Comparison of ENCODE assay signal across 8 cellular contexts in the genomic region with DNA sequence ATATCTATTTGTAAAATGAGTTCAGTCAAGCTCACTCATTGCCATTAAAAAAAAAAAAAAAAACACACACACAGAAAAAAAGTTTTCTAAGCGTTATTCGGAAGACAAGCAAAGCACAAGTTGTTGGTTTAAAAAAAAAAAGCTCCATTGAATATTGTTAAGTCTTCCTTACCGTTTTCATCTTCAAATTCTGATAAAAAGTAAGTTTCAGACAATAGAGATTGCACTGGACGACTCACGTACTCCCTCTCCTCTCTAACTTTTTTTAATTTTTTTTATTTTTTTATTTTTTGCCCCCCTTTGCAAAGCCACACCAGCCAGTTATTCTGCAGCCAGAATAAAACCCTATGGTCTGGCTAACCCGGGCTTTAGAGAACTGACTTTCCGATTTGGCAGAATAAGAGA. TPM values are rescaled to one million over a fixed set of nuclear protein-coding genes. Genes with fewer than 3 reads are reported as not detected.
A peak's percentile ranks its signal among the peaks of the same experiment; 100 is the strongest.
DNase-seq lines count a peak whose midpoint lies in the region; ATAC-seq and TF ChIP-seq lines count a peak whose summit lies in the region.

No MANE protein-coding gene starts in this region.

- H3K4me1 ChIP-seq in mammary epithelial cell (ENCODE audit: insufficient read depth, low read length) (peaks cover 9% of the 10 kb centered on the region), mucosa of rectum (ENCODE audit: control insufficient read depth in 2 of 2, insufficient read depth in 2 of 2, low read length in 2 of 2) (peaks cover 7% of the 10 kb centered on the region in 2 donors)

- H3K9me3 ChIP-seq in mammary epithelial cell (replicated peaks; ENCODE audit: insufficient read depth, low read length) (no peaks in the 10 kb centered on the region), mucosa of rectum (ENCODE audit: control insufficient read depth in 2 of 2, low read length in 2 of 2) (no peaks in the 10 kb centered on the region)

- dilution Hi-C loops in mammary epithelial cell (cut with HindIII; ENCODE audit: low sequenced_read_pairs) = loop anchor here (5.0 kb wide), 2 partner anchors 329 to 669 kb away; no protein-coding TSS in a partner anchor

- H3K79me2 ChIP-seq in mammary epithelial cell (ENCODE audit: insufficient read depth, low read length) = peaks cover 52% of the 10 kb centered on the region

- peak; percentile 9 for ATAC-seq in HG03378 (IDR thresholded peaks at IDR 0.05; ENCODE audit: unreplicated experiment)

- BruUV-seq in mammary epithelial cell (replicated peaks; lab: Mats Ljungman, UMichigan) = TSS peak; percentile 25

- intact Hi-C loops in mammary epithelial cell (cut with micrococcal nuclease) = loop anchor here (5.0 to 10.0 kb wide), 4 partner anchors 289 to 1336 kb away; no protein-coding TSS in a partner anchor

- H2AFZ ChIP-seq in mammary epithelial cell (ENCODE audit: low read depth, low read length) = peak overlapping the region; percentile 90

- no peaks in the 10 kb centered on the region for H3K36me3 ChIP-seq in mammary epithelial cell (ENCODE audit: insufficient read depth, low read length)
- H3K36me3 ChIP-seq in mucosa of rectum (ENCODE audit: control insufficient read depth in 2 of 2, insufficient read depth in 2 of 2, low read length in 2 of 2) = no peaks in the 10 kb centered on the region

- peak overlapping the region; percentile 54 to 88 (median 80) for H3K4me3 ChIP-seq in mammary epithelial cell (replicated peaks in 1 of 3; ENCODE audit: insufficient read depth in 1 of 3, low read depth in 2 of 3, low read length in 3 of 3)
- H3K4me3 ChIP-seq in mucosa of rectum (ENCODE audit: low read length in 2 of 2) = peak overlapping the region; percentile 85 to 86

- peak overlapping the region; percentile 92 for H3K4me2 ChIP-seq in mammary epithelial cell (ENCODE audit: insufficient read depth, low read depth, low read length)

- H3K27me3 ChIP-seq in mammary epithelial cell (ENCODE audit: insufficient read depth, low read length) (no peaks in the 10 kb centered on the region), mucosa of rectum (ENCODE audit: control insufficient read depth in 2 of 2, insufficient read depth in 2 of 2, low read length in 2 of 2) (no peaks in the 10 kb centered on the region)

- CTCF ChIA-PET in mammary epithelial cell (lab: Charles Lee; ENCODE audit: low non-redundant PET) = no interaction called here

- H3K27ac ChIP-seq in mammary epithelial cell (ENCODE audit: insufficient read depth, low read depth, low read length) = peak overlapping the region; percentile 76
- no peak overlapping the region for H3K27ac ChIP-seq in mucosa of rectum (ENCODE audit: low read depth in 2 of 2, low read length in 2 of 2)

- in situ Hi-C loops in mammary epithelial cell (cut with MboI; ENCODE audit: low sequenced_read_pairs in 2 of 2) = loop anchor here (5.0 to 25.0 kb wide), 5 partner anchors 519 to 844 kb away; no protein-coding TSS in a partner anchor

- peak; percentile 2 for DNase-seq in NCI-H1105 treated with DMSO at 0.1 percent for 48 hours (lab: John Stamatoyannopoulos, UW)
- DNase-seq in NCI-H1105 (lab: John Stamatoyannopoulos, UW) = no peak
- no peak for DNase-seq in mammary epithelial cell
- DNase-seq in OCI-M1 (lab: John Stamatoyannopoulos, UW) = no peak
- DNase-seq in NCI-H526 (lab: John Stamatoyannopoulos, UW) = no peak
- DNase-seq in dedifferentiated amniotic fluid mesenchymal stem cell (ENCODE audit: extremely low spot score) = no peak

- H4K20me1 ChIP-seq in mammary epithelial cell (ENCODE audit: insufficient read depth, low read length) = no peaks in the 10 kb centered on the region

- WGBS in mammary epithelial cell (ENCODE audit: low coverage, missing lambda C conversion rate) = 0% methylated on average over 7 of the region's 7 CpGs

- TF ChIP-seq CTCF in mammary epithelial cell (conservative IDR thresholded peaks at IDR 0.05 in 1 of 2, IDR thresholded peaks at IDR 0.05 in 1 of 2; ENCODE audit: extremely low read depth in 1 of 2, insufficient read depth in 1 of 2, low read depth in 1 of 2, low read length in 2 of 2) = no peak

- H3K9ac ChIP-seq in mammary epithelial cell (ENCODE audit: insufficient read depth, low read length) (peak overlapping the region; percentile 85), mucosa of rectum (ENCODE audit: low read depth in 1 of 2, low read length in 2 of 2) (peak overlapping the region; percentile 33 to 63)

RNA-seq across cellular contexts. Expression of a gene that starts 0.5 kb away (rescaled TPM):
- total RNA-seq in mammary epithelial cell = 10 to 100 TPM; 47.5 to 63.7 TPM
- 8.2 TPM for polyA plus RNA-seq in mammary epithelial cell
- 29.5 TPM for polyA minus RNA-seq in mammary epithelial cell
